ENCODE assay signal across 9 cellular contexts in the genomic region with DNA sequence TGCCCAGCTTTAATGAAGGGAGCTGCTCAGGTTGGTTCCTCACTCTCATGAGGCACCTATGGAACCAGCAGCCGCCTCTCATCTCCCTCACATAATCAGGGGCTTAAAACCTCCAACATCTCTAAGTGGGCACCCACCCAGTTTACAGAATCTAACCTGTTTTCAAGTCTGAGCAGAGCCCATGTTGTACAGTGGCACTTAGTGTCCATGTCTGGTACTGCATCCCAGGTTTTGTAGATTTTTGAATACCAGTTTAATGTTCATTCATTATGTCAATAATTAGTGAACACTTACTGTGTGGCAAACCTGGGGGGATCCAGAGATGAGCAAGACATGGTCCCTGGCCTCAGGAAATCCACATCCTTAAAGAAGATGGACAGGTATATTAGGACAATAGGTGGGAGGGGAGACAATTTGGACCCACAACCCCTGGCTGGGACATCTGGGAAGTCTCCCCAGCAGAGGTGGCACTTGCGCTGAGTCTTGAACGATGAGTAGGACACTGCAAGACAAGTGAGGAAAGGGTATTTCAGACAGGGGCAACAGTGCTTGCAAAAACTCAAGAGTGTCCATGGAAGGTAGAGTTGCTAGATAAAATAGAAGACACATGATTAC.
A peak's percentile ranks its signal among the peaks of the same experiment; 100 is the strongest.
DNase-seq lines count a peak whose midpoint lies in the region; ATAC-seq and TF ChIP-seq lines count a peak whose summit lies in the region.
"Had no signal": no experiment of that assay in that cellular context is flagged by ENCODE, and none has a peak within 500 bp of the region (broad histone marks: within the 10 kb centered on the region; RNA-seq: fewer than 3 reads in every experiment).

No MANE protein-coding gene starts in this region.

- DNase-seq in activated CD4-positive, alpha-beta T cell treated with anti-CD3 and anti-CD28 coated beads, Interleukin-2, amount 10 ng/mL, durations not matched to agents 7 days and 5 days, result peak; percentile 13
- DNase-seq in activated CD4-positive, alpha-beta T cell treated with anti-CD3 and anti-CD28 coated beads for 48 hours, result no peak
- DNase-seq in NCI-H1105 treated with DMSO at 0.1 percent for 48 hours (lab: John Stamatoyannopoulos, UW), result peak; percentile 42
- DNase-seq in mammary epithelial cell, result no peak
- no peak for DNase-seq in stimulated activated CD4-positive, alpha-beta T cell treated with anti-CD3 and anti-CD28 coated beads, Interleukin-15, amount 100 ng/mL, for 24 hours
- DNase-seq in HK-2 (ENCODE audit: unreplicated experiment), result no peak

- TF ChIP-seq CTCF in mammary epithelial cell (conservative IDR thresholded peaks at IDR 0.05 in 1 of 2, IDR thresholded peaks at IDR 0.05 in 1 of 2; ENCODE audit: extremely low read depth in 1 of 2, insufficient read depth in 1 of 2, low read depth in 1 of 2, low read length in 2 of 2), result peak; percentile 83 to 91
- peak; percentile 94 for TF ChIP-seq CTCF in liver (IDR thresholded peaks at IDR 0.05; ENCODE audit: low read depth, low read length, missing input control)

- H3K27ac ChIP-seq in mammary epithelial cell (ENCODE audit: insufficient read depth, low read depth, low read length) (no peak overlapping the region), liver (ENCODE audit: low read depth in 1 of 2, low read length in 2 of 2) (no peak overlapping the region)

- no peaks in the 10 kb centered on the region for H3K79me2 ChIP-seq in mammary epithelial cell (ENCODE audit: insufficient read depth, low read length)

- POLR2A ChIA-PET in activated CD4-positive, alpha-beta T cell treated with anti-CD3 and anti-CD28 coated beads, Interleukin-2, amount 10 ng/mL, durations not matched to agents 7 days and 5 days (lab: Charles Lee), result no interaction called here

- H3K9ac ChIP-seq in mammary epithelial cell (ENCODE audit: insufficient read depth, low read length) (no peak overlapping the region), liver (ENCODE audit: low read depth in 1 of 2, low read length in 2 of 2) (no peak overlapping the region)

- no peak overlapping the region for H3K4me2 ChIP-seq in mammary epithelial cell (ENCODE audit: insufficient read depth, low read depth, low read length)

- no peak for ATAC-seq in GM21528 (IDR thresholded peaks at IDR 0.05; ENCODE audit: low FRiP score, unreplicated experiment)

- H3K4me3 Mint-ChIP-seq in activated CD4-positive, alpha-beta T cell treated with anti-CD3 and anti-CD28 coated beads, Interleukin-2, amount 10 ng/mL, durations not matched to agents 7 days and 5 days, result no peak overlapping the region
- H3K4me3 Mint-ChIP-seq: activated naive CD4-positive, alpha-beta T cell treated with anti-CD3 and anti-CD28 coated beads, Interleukin-2, amount 50 U/mL, for 24 hours had no signal

- H3K4me1 Mint-ChIP-seq in activated CD4-positive, alpha-beta T cell treated with anti-CD3 and anti-CD28 coated beads, Interleukin-2, amount 10 ng/mL, durations not matched to agents 7 days and 5 days, result peaks cover 13% of the 10 kb centered on the region

- H3K4me3 ChIP-seq in mammary epithelial cell (replicated peaks in 1 of 3; ENCODE audit: insufficient read depth in 1 of 3, low read depth in 2 of 3, low read length in 3 of 3), result no peak overlapping the region
- H3K4me3 ChIP-seq in liver (ENCODE audit: low read depth in 1 of 3, low read length in 3 of 3), result no peak overlapping the region

- dilution Hi-C loops in mammary epithelial cell (cut with HindIII; ENCODE audit: low sequenced_read_pairs), result loop anchor here (5.0 kb wide), 3 partner anchors 37 to 182 kb away; no protein-coding TSS in a partner anchor

- CTCF ChIA-PET in activated CD4-positive, alpha-beta T cell treated with anti-CD3 and anti-CD28 coated beads, Interleukin-2, amount 10 ng/mL, durations not matched to agents 7 days and 5 days (lab: Charles Lee), result no interaction called here
- CTCF ChIA-PET in mammary epithelial cell (lab: Charles Lee; ENCODE audit: low non-redundant PET), result interaction anchor here (0.6 to 1.0 kb wide), 2 partner anchors 185 to 205 kb away, joined by 4 to 7 read pairs; no protein-coding TSS in a partner anchor

- no peak overlapping the region for H3K27ac Mint-ChIP-seq in activated CD4-positive, alpha-beta T cell treated with anti-CD3 and anti-CD28 coated beads, Interleukin-2, amount 10 ng/mL, durations not matched to agents 7 days and 5 days
- H3K27ac Mint-ChIP-seq: activated naive CD4-positive, alpha-beta T cell treated with anti-CD3 and anti-CD28 coated beads, Interleukin-2, amount 50 U/mL, for 24 hours had no signal

- H3K27me3 Mint-ChIP-seq in activated CD4-positive, alpha-beta T cell treated with anti-CD3 and anti-CD28 coated beads, Interleukin-2, amount 10 ng/mL, durations not matched to agents 7 days and 5 days, result peaks cover 5% of the 10 kb centered on the region

- H3K9me3 Mint-ChIP-seq in activated CD4-positive, alpha-beta T cell treated with anti-CD3 and anti-CD28 coated beads, Interleukin-2, amount 10 ng/mL, durations not matched to agents 7 days and 5 days, result no peaks in the 10 kb centered on the region
- H3K9me3 Mint-ChIP-seq: activated naive CD4-positive, alpha-beta T cell treated with anti-CD3 and anti-CD28 coated beads, Interleukin-2, amount 50 U/mL, for 24 hours had no signal

- intact Hi-C loops in mammary epithelial cell (cut with micrococcal nuclease), result loop anchor here (1.0 to 5.0 kb wide), 4 partner anchors 43 to 215 kb away; no protein-coding TSS in a partner anchor

- peak; percentile 90 to 93 for TF ChIP-seq RAD21 in liver (IDR thresholded peaks at IDR 0.05)

- H3K4me1 ChIP-seq in mammary epithelial cell (ENCODE audit: insufficient read depth, low read length) (no peaks in the 10 kb centered on the region), liver (ENCODE audit: control insufficient read depth in 4 of 4, insufficient read depth in 4 of 4, low read length in 3 of 4) (no peaks in the 10 kb centered on the region)

- H4K20me1 ChIP-seq in mammary epithelial cell (ENCODE audit: insufficient read depth, low read length), result no peaks in the 10 kb centered on the region

- H3K9me3 ChIP-seq in mammary epithelial cell (replicated peaks; ENCODE audit: insufficient read depth, low read length) (no peaks in the 10 kb centered on the region), liver (ENCODE audit: control insufficient read depth in 4 of 4, low read length in 3 of 4) (no peaks in the 10 kb centered on the region)

- H3K36me3 ChIP-seq in mammary epithelial cell (ENCODE audit: insufficient read depth, low read length), result no peaks in the 10 kb centered on the region
- H3K36me3 ChIP-seq in liver (ENCODE audit: control insufficient read depth in 4 of 4, insufficient read depth in 3 of 4, low read depth in 1 of 4, low read length in 3 of 4), result no peaks in the 10 kb centered on the region

- in situ Hi-C loops in mammary epithelial cell (cut with MboI; ENCODE audit: low sequenced_read_pairs in 2 of 2), result loop anchor here in 1 of 2 donors (10.0 kb wide), 1 partner anchor 185 kb away; no protein-coding TSS in a partner anchor

- 67% methylated on average over 3 of the region's 3 CpGs for WGBS in mammary epithelial cell (ENCODE audit: low coverage, missing lambda C conversion rate)
- WGBS in liver, result 56% methylated on average over 3 of the region's 3 CpGs

- H3K27me3 ChIP-seq in mammary epithelial cell (ENCODE audit: insufficient read depth, low read length) (no peaks in the 10 kb centered on the region), liver (ENCODE audit: control insufficient read depth in 4 of 4, insufficient read depth in 4 of 4, low read length in 3 of 4) (no peaks in the 10 kb centered on the region)

- H3K36me3 Mint-ChIP-seq in activated CD4-positive, alpha-beta T cell treated with anti-CD3 and anti-CD28 coated beads, Interleukin-2, amount 10 ng/mL, durations not matched to agents 7 days and 5 days (ENCODE audit: low read depth), result no peaks in the 10 kb centered on the region
- H3K36me3 Mint-ChIP-seq: activated naive CD4-positive, alpha-beta T cell treated with anti-CD3 and anti-CD28 coated beads, Interleukin-2, amount 50 U/mL, for 24 hours had no signal

- no peak overlapping the region for H2AFZ ChIP-seq in mammary epithelial cell (ENCODE audit: low read depth, low read length)

- BruUV-seq in mammary epithelial cell (replicated peaks; lab: Mats Ljungman, UMichigan), result no TSS peak

TF ChIP-seq in liver, 16 proteins besides CTCF, POLR2A, EP300 and RAD21:
- TF ChIP-seq GABPA (IDR thresholded peaks at IDR 0.05 in 1 of 2, conservative IDR thresholded peaks at IDR 0.05 in 1 of 2) (no peak), FOXA1 (IDR thresholded peaks at IDR 0.05) (no peak)

Comparison
In these comparisons a context has a peak if more than half of its experiments do, and no peak if none do; other contexts are left out.
1. DNase-seq: peak in activated CD4-positive, alpha-beta T cell treated with anti-CD3 and anti-CD28 coated beads, Interleukin-2, amount 10 ng/mL, durations not matched to agents 7 days and 5 days (single experiment) and NCI-H1105 treated with DMSO at 0.1 percent for 48 hours (single experiment); none in activated CD4-positive, alpha-beta T cell treated with anti-CD3 and anti-CD28 coated beads for 48 hours (single experiment), mammary epithelial cell (single experiment), stimulated activated CD4-positive, alpha-beta T cell treated with anti-CD3 and anti-CD28 coated beads, Interleukin-15, amount 100 ng/mL, for 24 hours (single experiment) and HK-2 (single experiment).